In genomic region chr6:11368760-11369159, GRCh38 we compare ENCODE assay signal across 10 cellular contexts.
DNase-seq lines count a peak whose midpoint lies in the region; ATAC-seq and TF ChIP-seq lines count a peak whose summit lies in the region.
"Had no signal": no experiment of that assay in that cellular context is flagged by ENCODE, and none has a peak within 500 bp of the region (broad histone marks: within the 10 kb centered on the region; RNA-seq: fewer than 3 reads in every experiment).

No MANE protein-coding gene starts in this region.

- H3K27ac ChIP-seq in smooth muscle cell (ENCODE audit: low read depth), result peak overlapping the region; percentile 36
- H3K27ac ChIP-seq: GM23248 had no signal

- no peaks in the 10 kb centered on the region for H4K20me1 ChIP-seq in smooth muscle cell (ENCODE audit: low read depth)

- H3F3A ChIP-seq in smooth muscle cell (ENCODE audit: low read depth), result peaks cover 4% of the 10 kb centered on the region

- DNase-seq in activated T-cell treated with anti-CD3 and anti-CD28 coated beads, Interleukin-2, amount 50 U/mL, for 4 hours, result no peak
- DNase-seq in activated T-cell treated with anti-CD3 and anti-CD28 coated beads, Interleukin-2, amount 50 U/mL, for 48 hours, result no peak
- DNase-seq in smooth muscle cell (lab: John Stamatoyannopoulos, UW; ENCODE audit: unreplicated experiment), result no peak
- no peak for DNase-seq in NCI-H1092 treated with DMSO at 0.1 percent for 48 hours (lab: John Stamatoyannopoulos, UW)
- DNase-seq in NCI-H1436 (lab: John Stamatoyannopoulos, UW), result no peak
- DNase-seq in SHP77 (lab: John Stamatoyannopoulos, UW), result no peak
- DNase-seq: GM23248, NCI-H1930 had no signal

- H3K36me3 Mint-ChIP-seq in activated T-cell treated with anti-CD3 and anti-CD28 coated beads, Interleukin-2, amount 50 U/mL, for 4 hours (ENCODE audit: insufficient read depth), result peaks cover 48% of the 10 kb centered on the region
- peaks cover 45% of the 10 kb centered on the region for H3K36me3 Mint-ChIP-seq in activated naive CD8-positive, alpha-beta T cell

- peak overlapping the region; percentile 47 for H3K9ac ChIP-seq in smooth muscle cell (ENCODE audit: low read depth)
- H3K9ac ChIP-seq: GM23248 had no signal

- H3K27me3 Mint-ChIP-seq in activated T-cell treated with anti-CD3 and anti-CD28 coated beads, Interleukin-2, amount 50 U/mL, for 4 hours (ENCODE audit: low read depth), result no peaks in the 10 kb centered on the region
- no peaks in the 10 kb centered on the region for H3K27me3 Mint-ChIP-seq in activated naive CD8-positive, alpha-beta T cell

- no peaks in the 10 kb centered on the region for H3K36me3 ChIP-seq in smooth muscle cell (ENCODE audit: low read depth)

- peak; percentile 74 to 81 for ATAC-seq in activated T-cell treated with anti-CD3 and anti-CD28 coated beads, Interleukin-2, amount 50 U/mL, for 4 hours
- peak; percentile 38 for ATAC-seq in HG02885 (IDR thresholded peaks at IDR 0.05; ENCODE audit: poor library complexity, unreplicated experiment)

- H2AFZ ChIP-seq in smooth muscle cell (ENCODE audit: low read depth), result peak overlapping the region; percentile 30
- H2AFZ ChIP-seq: GM23248 had no signal

- no peaks in the 10 kb centered on the region for H3K9me3 ChIP-seq in smooth muscle cell (replicated peaks; ENCODE audit: low read depth)

- no peak overlapping the region for H3K4me3 ChIP-seq in smooth muscle cell
- H3K4me3 ChIP-seq: GM23248 had no signal

- H3K79me2 ChIP-seq in smooth muscle cell (ENCODE audit: low read depth), result no peaks in the 10 kb centered on the region

- H3K27me3 ChIP-seq in smooth muscle cell (ENCODE audit: low read depth), result no peaks in the 10 kb centered on the region

- H3K9me3 Mint-ChIP-seq in activated T-cell treated with anti-CD3 and anti-CD28 coated beads, Interleukin-2, amount 50 U/mL, for 4 hours, result peaks cover 7% of the 10 kb centered on the region
- no peaks in the 10 kb centered on the region for H3K9me3 Mint-ChIP-seq in activated naive CD8-positive, alpha-beta T cell (ENCODE audit: low read depth)

- 46% methylated on average over 1 of the region's 1 CpG for WGBS in smooth muscle cell (ENCODE audit: low lambda C conversion rate)

- no peak overlapping the region for H3K4me3 Mint-ChIP-seq in activated T-cell treated with anti-CD3 and anti-CD28 coated beads, Interleukin-2, amount 50 U/mL, for 4 hours
- peak overlapping the region; percentile 57 for H3K4me3 Mint-ChIP-seq in activated naive CD8-positive, alpha-beta T cell

- H3K27ac Mint-ChIP-seq in activated naive CD8-positive, alpha-beta T cell, result peak overlapping the region; percentile 74

- H3K4me1 Mint-ChIP-seq in activated T-cell treated with anti-CD3 and anti-CD28 coated beads, Interleukin-2, amount 50 U/mL, for 4 hours (ENCODE audit: low read depth), result peaks cover 82% of the 10 kb centered on the region
- peaks cover 85% of the 10 kb centered on the region for H3K4me1 Mint-ChIP-seq in activated naive CD8-positive, alpha-beta T cell (ENCODE audit: low read depth)

- no peak for TF ChIP-seq CTCF in smooth muscle cell (IDR thresholded peaks at IDR 0.05; ENCODE audit: borderline replicate concordance, insufficient read depth, poor library complexity, severe bottlenecking)

- H3K4me2 ChIP-seq in smooth muscle cell, result no peak overlapping the region

- H3K4me1 ChIP-seq in smooth muscle cell (ENCODE audit: low read depth), result peaks cover 28% of the 10 kb centered on the region
